In the genomic region with DNA sequence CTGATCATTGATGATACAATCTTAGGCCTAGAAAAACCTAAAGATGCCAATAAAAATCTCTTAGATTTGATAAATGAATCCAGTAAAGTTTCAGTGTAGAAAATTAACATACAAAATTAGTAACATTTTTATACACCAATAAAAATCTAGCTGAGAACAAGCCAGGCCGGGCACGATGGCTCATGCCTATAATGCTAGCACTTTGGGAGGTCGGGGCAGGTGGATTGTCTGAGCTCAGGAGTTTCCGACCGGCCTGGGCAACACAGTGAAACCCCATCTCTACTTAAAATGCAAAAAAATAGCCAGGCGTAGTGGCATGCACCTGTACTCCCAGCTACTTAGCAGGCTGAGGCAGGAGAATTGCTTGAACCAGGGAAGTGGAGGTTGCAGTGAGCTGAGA, we compare ENCODE assay signal across 3 cellular contexts.
"Had no signal": no experiment of that assay in that cellular context is flagged by ENCODE, and none has a peak within 500 bp of the region (broad histone marks: within the 10 kb centered on the region; RNA-seq: fewer than 3 reads in every experiment).

No MANE protein-coding gene starts in this region.

- DNase-seq: GDM1, GF-D8 had no signal

- H3K4me3 ChIP-seq: GM12878 had no signal
